19 cellular contexts compared by ENCODE assay signal in the genomic region with DNA sequence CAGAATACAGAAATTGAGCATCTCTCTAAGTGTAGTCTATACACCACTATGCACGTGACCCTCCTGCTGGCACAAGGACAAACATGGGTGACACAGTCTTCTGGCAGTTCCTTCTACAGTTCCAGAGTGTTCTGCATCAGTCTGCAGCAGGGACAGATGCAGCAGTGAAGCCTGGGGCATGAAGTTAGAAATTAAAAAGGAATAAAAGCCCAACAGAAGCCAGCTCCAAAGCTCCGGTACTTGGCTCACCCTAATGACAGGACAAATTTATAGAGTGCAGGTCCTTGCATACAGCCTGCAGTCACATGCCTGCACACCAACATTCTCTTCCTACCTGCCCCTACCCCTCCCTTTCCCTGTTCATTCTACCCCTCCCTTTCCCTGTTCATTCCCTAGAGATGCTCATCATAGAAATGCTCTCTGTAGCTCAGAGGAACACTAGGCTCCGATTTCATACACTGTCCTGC. TPM values are rescaled to one million over a fixed set of nuclear protein-coding genes. Genes with fewer than 3 reads are reported as not detected.
DNase-seq lines count a peak whose midpoint lies in the region; ATAC-seq and TF ChIP-seq lines count a peak whose summit lies in the region.
"Had no signal": no experiment of that assay in that cellular context is flagged by ENCODE, and none has a peak within 500 bp of the region (broad histone marks: within the 10 kb centered on the region; RNA-seq: fewer than 3 reads in every experiment).

No MANE protein-coding gene starts in this region.

- ATAC-seq in SK-N-SH treated with all-trans-retinoic acid at 6 μM for 48 hours (peak; percentile 43), HG03280 (IDR thresholded peaks at IDR 0.05; ENCODE audit: unreplicated experiment) (no peak)
- ATAC-seq: HCT116; stimulated activated memory B cell treated with anti-CD40 and anti-IgM and Interleukin-4, amounts not matched to agents 10 μg/mL and 1 μg/mL and 100 μg/mL, for 72 hours had no signal

- no peak overlapping the region for H3K9ac ChIP-seq in skeletal muscle satellite cell (ENCODE audit: low read depth, low read length)

- H3K9me3 ChIP-seq in right atrium auricular region (no peaks in the 10 kb centered on the region), skeletal muscle satellite cell (replicated peaks; ENCODE audit: low read length) (no peaks in the 10 kb centered on the region)
- H3K9me3 ChIP-seq: ascending aorta had no signal

- H3K4me1 ChIP-seq in right atrium auricular region (peaks cover 0 to 59% of the 10 kb centered on the region in 2 donors), skeletal muscle satellite cell (ENCODE audit: control insufficient read depth, insufficient read depth, low read length) (peaks cover 32% of the 10 kb centered on the region)

- no peak for TF ChIP-seq POLR2A in erythroblast (IDR thresholded peaks at IDR 0.05; ENCODE audit: low read length)

- no peak overlapping the region for H3K27ac ChIP-seq in right atrium auricular region
- H3K27ac ChIP-seq: ascending aorta, C4-2B had no signal

- H3K27me3 ChIP-seq in right atrium auricular region (no peaks in the 10 kb centered on the region), skeletal muscle satellite cell (ENCODE audit: control insufficient read depth, insufficient read depth, low read length) (no peaks in the 10 kb centered on the region)
- H3K27me3 ChIP-seq: ascending aorta had no signal

- H3K36me3 ChIP-seq in right atrium auricular region (no peaks in the 10 kb centered on the region), skeletal muscle satellite cell (ENCODE audit: insufficient read depth, low read length) (peaks cover 13% of the 10 kb centered on the region)
- H3K36me3 ChIP-seq: ascending aorta had no signal

- H3K4me3 ChIP-seq in right atrium auricular region: no peak overlapping the region
- H3K4me3 ChIP-seq in skeletal muscle satellite cell (ENCODE audit: low read length): no peak overlapping the region
- H3K4me3 ChIP-seq: ascending aorta, lung had no signal

- DNase-seq in ELR (ENCODE audit: low read depth) (peak; percentile 43), right atrium auricular region (ENCODE audit: low spot score) (peak; percentile 69), cortex of kidney (lab: John Stamatoyannopoulos, UW) (no peak), erythroblast (lab: John Stamatoyannopoulos, UW) (no peak)
- no peak for DNase-seq in stimulated activated CD4-positive, alpha-beta T cell treated with anti-CD3 and anti-CD28 coated beads, Interleukin-1b, Interleukin-23, amount 100 ng/mL, for 48 hours
- DNase-seq: activated CD4-positive, CD25-positive, alpha-beta regulatory T cell treated with anti-CD3 and anti-CD28 coated beads, Interleukin-2, amount 50 U/mL, for 72 hours; activated T-cell treated with anti-CD3 and anti-CD28 coated beads, Interleukin-2, amount 50 U/mL, for 48 hours; effector CD4-positive, alpha-beta T cell; GF-D8; NCI-H1436; stimulated activated CD4-positive, alpha-beta T cell treated with anti-CD3 and anti-CD28 coated beads, Interleukin-4, amount 100 ng/mL, for 1 hour had no signal

- TF ChIP-seq CTCF in right atrium auricular region (IDR thresholded peaks at IDR 0.05): no peak

- peak overlapping the region; percentile 64 for H3K4me2 ChIP-seq in skeletal muscle satellite cell (ENCODE audit: low read length)

TF ChIP-seq in SK-N-SH treated with all-trans-retinoic acid at 6 μM for 48 hours, 23 proteins besides CTCF, POLR2A, EP300 and RAD21:
- TF ChIP-seq PPARA (CRISPR knock-in tag; IDR thresholded peaks at IDR 0.05; ENCODE audit: borderline replicate concordance) (no peak), ESRRG (CRISPR knock-in tag; IDR thresholded peaks at IDR 0.05) (no peak), ZFP30 (CRISPR knock-in tag; IDR thresholded peaks at IDR 0.05) (no peak), OSR1 (CRISPR knock-in tag; IDR thresholded peaks at IDR 0.05) (no peak), ARNTL (CRISPR knock-in tag; IDR thresholded peaks at IDR 0.05; ENCODE audit: borderline replicate concordance, low read depth) (no peak), ZFP3 (CRISPR knock-in tag; IDR thresholded peaks at IDR 0.05) (no peak), TSHZ2 (CRISPR knock-in tag; IDR thresholded peaks at IDR 0.05) (no peak), ZNF565 (CRISPR knock-in tag; conservative IDR thresholded peaks at IDR 0.05; ENCODE audit: low read depth) (no peak), ISL1 (CRISPR knock-in tag; IDR thresholded peaks at IDR 0.05) (no peak), POU6F1 (CRISPR knock-in tag; IDR thresholded peaks at IDR 0.05; ENCODE audit: borderline replicate concordance, low read depth) (no peak), ZC3H10 (CRISPR knock-in tag; IDR thresholded peaks at IDR 0.05) (no peak), TOX (CRISPR knock-in tag; IDR thresholded peaks at IDR 0.05; ENCODE audit: borderline replicate concordance) (no peak), SNAI2 (CRISPR knock-in tag; IDR thresholded peaks at IDR 0.05) (no peak)
- TF ChIP-seq, protein P1, sequence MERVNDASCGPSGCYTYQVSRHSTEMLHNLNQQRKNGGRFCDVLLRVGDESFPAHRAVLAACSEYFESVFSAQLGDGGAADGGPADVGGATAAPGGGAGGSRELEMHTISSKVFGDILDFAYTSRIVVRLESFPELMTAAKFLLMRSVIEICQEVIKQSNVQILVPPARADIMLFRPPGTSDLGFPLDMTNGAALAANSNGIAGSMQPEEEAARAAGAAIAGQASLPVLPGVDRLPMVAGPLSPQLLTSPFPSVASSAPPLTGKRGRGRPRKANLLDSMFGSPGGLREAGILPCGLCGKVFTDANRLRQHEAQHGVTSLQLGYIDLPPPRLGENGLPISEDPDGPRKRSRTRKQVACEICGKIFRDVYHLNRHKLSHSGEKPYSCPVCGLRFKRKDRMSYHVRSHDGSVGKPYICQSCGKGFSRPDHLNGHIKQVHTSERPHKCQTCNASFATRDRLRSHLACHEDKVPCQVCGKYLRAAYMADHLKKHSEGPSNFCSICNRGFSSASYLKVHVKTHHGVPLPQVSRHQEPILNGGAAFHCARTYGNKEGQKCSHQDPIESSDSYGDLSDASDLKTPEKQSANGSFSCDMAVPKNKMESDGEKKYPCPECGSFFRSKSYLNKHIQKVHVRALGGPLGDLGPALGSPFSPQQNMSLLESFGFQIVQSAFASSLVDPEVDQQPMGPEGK (CRISPR knock-in tag; IDR thresholded peaks at IDR 0.05; ENCODE audit: borderline replicate concordance): no peak
- TF ChIP-seq, protein P2, sequence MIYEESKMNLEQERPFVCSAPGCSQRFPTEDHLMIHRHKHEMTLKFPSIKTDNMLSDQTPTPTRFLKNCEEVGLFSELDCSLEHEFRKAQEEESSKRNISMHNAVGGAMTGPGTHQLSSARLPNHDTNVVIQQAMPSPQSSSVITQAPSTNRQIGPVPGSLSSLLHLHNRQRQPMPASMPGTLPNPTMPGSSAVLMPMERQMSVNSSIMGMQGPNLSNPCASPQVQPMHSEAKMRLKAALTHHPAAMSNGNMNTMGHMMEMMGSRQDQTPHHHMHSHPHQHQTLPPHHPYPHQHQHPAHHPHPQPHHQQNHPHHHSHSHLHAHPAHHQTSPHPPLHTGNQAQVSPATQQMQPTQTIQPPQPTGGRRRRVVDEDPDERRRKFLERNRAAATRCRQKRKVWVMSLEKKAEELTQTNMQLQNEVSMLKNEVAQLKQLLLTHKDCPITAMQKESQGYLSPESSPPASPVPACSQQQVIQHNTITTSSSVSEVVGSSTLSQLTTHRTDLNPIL (CRISPR knock-in tag; IDR thresholded peaks at IDR 0.05; ENCODE audit: low read depth): no peak
TF ChIP-seq in SK-N-SH treated with all-trans-retinoic acid at 6 μM for 48 hours: peak in this region for 0.

RNA-seq across cellular contexts. Expression of gene UACA, which starts 15.0 kb away (rescaled TPM):
- 10 to 100 TPM; 18.4 to 30.1 TPM for total RNA-seq in right atrium auricular region
- total RNA-seq in skeletal muscle satellite cell (2012; rRNA removed): 41.3 and 52.2 TPM in 2 replicates

Comparison
In these comparisons a context has a peak if more than half of its experiments do, and no peak if none do; other contexts are left out.
1. DNase-seq: peak in ELR (single experiment) and right atrium auricular region (single experiment); none in cortex of kidney (single experiment), stimulated activated CD4-positive, alpha-beta T cell treated with anti-CD3 and anti-CD28 coated beads, Interleukin-1b, Interleukin-23, amount 100 ng/mL, for 48 hours (single experiment) and erythroblast (0 of 2).